ENCODE assay signal across 25 cellular contexts in genomic region chr1:22071511-22071910, GRCh38. TPM values are rescaled to one million over a fixed set of nuclear protein-coding genes. Genes with fewer than 3 reads are reported as not detected.
DNase-seq lines count a peak whose midpoint lies in the region; ATAC-seq and TF ChIP-seq lines count a peak whose summit lies in the region.
"Had no signal": no experiment of that assay in that cellular context is flagged by ENCODE, and none has a peak within 500 bp of the region (broad histone marks: within the 10 kb centered on the region; RNA-seq: fewer than 3 reads in every experiment).

No MANE protein-coding gene starts in this region.

- H3K27ac Mint-ChIP-seq in CD4-positive, CD25-positive, alpha-beta regulatory T cell = peak overlapping the region in 2 of 3 donors; percentile 55 to 60
- peak overlapping the region in 7 of 8 donors; percentile 35 to 96 (median 72) for H3K27ac Mint-ChIP-seq in CD8-positive, alpha-beta memory T cell
- peak overlapping the region; percentile 41 to 92 (median 82) for H3K27ac Mint-ChIP-seq in naive thymus-derived CD8-positive, alpha-beta T cell

- no peaks in the 10 kb centered on the region for H3K27me3 Mint-ChIP-seq in CD4-positive, CD25-positive, alpha-beta regulatory T cell
- H3K27me3 Mint-ChIP-seq in CD8-positive, alpha-beta memory T cell = no peaks in the 10 kb centered on the region
- H3K27me3 Mint-ChIP-seq in naive thymus-derived CD8-positive, alpha-beta T cell = no peaks in the 10 kb centered on the region

- H3K4me1 ChIP-seq in CD4-positive, CD25-positive, alpha-beta regulatory T cell (ENCODE audit: control insufficient read depth, insufficient read depth, low read length, poor library complexity, severe bottlenecking) = peaks cover 86% of the 10 kb centered on the region
- H3K4me1 ChIP-seq in CD8-positive, alpha-beta memory T cell (ENCODE audit: insufficient read depth, low read length) = peaks cover 82% of the 10 kb centered on the region
- H3K4me1 ChIP-seq in colonic mucosa = peaks cover 20% of the 10 kb centered on the region

- peak overlapping the region; percentile 13 to 72 (median 66) for H3K4me3 Mint-ChIP-seq in CD4-positive, CD25-positive, alpha-beta regulatory T cell
- peak overlapping the region in 6 of 7 donors; percentile 34 to 56 (median 51) for H3K4me3 Mint-ChIP-seq in CD8-positive, alpha-beta memory T cell
- peak overlapping the region; percentile 19 to 77 (median 59) for H3K4me3 Mint-ChIP-seq in naive thymus-derived CD8-positive, alpha-beta T cell

- peak overlapping the region; percentile 42 for H3K27ac ChIP-seq in CD4-positive, CD25-positive, alpha-beta regulatory T cell (ENCODE audit: insufficient read depth, low read length, poor library complexity, severe bottlenecking)
- H3K27ac ChIP-seq in CD8-positive, alpha-beta memory T cell (ENCODE audit: low read depth, low read length) = no peak overlapping the region
- no peak overlapping the region for H3K27ac ChIP-seq in colonic mucosa
- H3K27ac ChIP-seq: hepatocyte, tibial nerve had no signal

- H3K9ac ChIP-seq in colonic mucosa (ENCODE audit: low read depth in 2 of 2, low read length in 2 of 2) = no peak overlapping the region

- peaks cover 40% of the 10 kb centered on the region for H3K36me3 ChIP-seq in CD4-positive, CD25-positive, alpha-beta regulatory T cell (ENCODE audit: control insufficient read depth, insufficient read depth, low read length)
- H3K36me3 ChIP-seq in CD8-positive, alpha-beta memory T cell (ENCODE audit: insufficient read depth, low read length) = peaks cover 10% of the 10 kb centered on the region
- H3K36me3 ChIP-seq in colonic mucosa = no peaks in the 10 kb centered on the region

- CTCF ChIA-PET in CD8-positive, alpha-beta memory T cell (lab: Charles Lee) = interaction anchor here (1.0 to 2.2 kb wide), 2 partner anchors 18 to 47 kb away, joined by 3 to 6 read pairs; no protein-coding TSS in a partner anchor

- no peak for ATAC-seq in CD4-positive, CD25-positive, alpha-beta regulatory T cell (ENCODE audit: low read depth in 2 of 2)
- ATAC-seq in naive thymus-derived CD8-positive, alpha-beta T cell = no peak
- no peak for ATAC-seq in GM21717 (IDR thresholded peaks at IDR 0.05; ENCODE audit: unreplicated experiment)
- ATAC-seq: PC-3 had no signal

- peak overlapping the region; percentile 22 for H3K4me3 ChIP-seq in CD4-positive, CD25-positive, alpha-beta regulatory T cell (ENCODE audit: low read depth, low read length)
- no peak overlapping the region for H3K4me3 ChIP-seq in CD8-positive, alpha-beta memory T cell (ENCODE audit: low read length)
- no peak overlapping the region for H3K4me3 ChIP-seq in colonic mucosa
- H3K4me3 ChIP-seq: hepatocyte, lung, tibial nerve had no signal

- POLR2A ChIA-PET in CD8-positive, alpha-beta memory T cell (lab: Charles Lee) = no interaction called here
- POLR2A ChIA-PET in naive thymus-derived CD8-positive, alpha-beta T cell (lab: Charles Lee) = interaction anchor here (0.7 to 1.5 kb wide), 3 partner anchors 7 to 47 kb away, joined by 6 to 7 read pairs (median 7); no protein-coding TSS in a partner anchor

- no peaks in the 10 kb centered on the region for H3K9me3 ChIP-seq in CD4-positive, CD25-positive, alpha-beta regulatory T cell (ENCODE audit: control insufficient read depth in 2 of 2, low read length in 2 of 2)
- no peaks in the 10 kb centered on the region for H3K9me3 ChIP-seq in CD8-positive, alpha-beta memory T cell (ENCODE audit: low read length)
- H3K9me3 ChIP-seq in colonic mucosa = no peaks in the 10 kb centered on the region
- H3K9me3 ChIP-seq: tibial nerve had no signal

- TF ChIP-seq CTCF in colonic mucosa (IDR thresholded peaks at IDR 0.05) = no peak

- H3K27me3 ChIP-seq in CD4-positive, CD25-positive, alpha-beta regulatory T cell (ENCODE audit: control insufficient read depth, insufficient read depth, low read length) = no peaks in the 10 kb centered on the region
- no peaks in the 10 kb centered on the region for H3K27me3 ChIP-seq in CD8-positive, alpha-beta memory T cell (ENCODE audit: insufficient read depth, low read length, poor library complexity, severe bottlenecking)
- H3K27me3 ChIP-seq in colonic mucosa = no peaks in the 10 kb centered on the region
- H3K27me3 ChIP-seq: hepatocyte, tibial nerve had no signal

- peaks cover 50 to 92% (median 70%) of the 10 kb centered on the region in 4 donors for H3K4me1 Mint-ChIP-seq in CD4-positive, CD25-positive, alpha-beta regulatory T cell
- peaks cover 74 to 89% (median 84%) of the 10 kb centered on the region in 3 donors for H3K4me1 Mint-ChIP-seq in CD8-positive, alpha-beta memory T cell
- H3K4me1 Mint-ChIP-seq in naive thymus-derived CD8-positive, alpha-beta T cell = peaks cover 41 to 91% (median 86%) of the 10 kb centered on the region in 4 donors

- no peak for DNase-seq in CD4-positive, CD25-positive, alpha-beta regulatory T cell
- DNase-seq in CD8-positive, alpha-beta memory T cell = no peak
- DNase-seq in amniotic epithelial cell (ENCODE audit: low read depth) = peak; percentile 75
- no peak for DNase-seq in naive thymus-derived CD8-positive, alpha-beta T cell
- no peak for DNase-seq in colonic mucosa
- no peak for DNase-seq in EL
- DNase-seq: activated CD4-positive, alpha-beta T cell treated with anti-CD3 and anti-CD28 coated beads, Interleukin-2, amount 50 U/mL, for 48 hours; activated T-cell treated with anti-CD3 and anti-CD28 coated beads, Interleukin-2, amount 50 U/mL, for 1 hour; DMS79; foreskin fibroblast; GOT3; islet precursor cell; KG1; NCI-H1048; NCI-H1930; NCI-H226; NCI-H82; PC-3; SHP77; stimulated activated naive CD4-positive, alpha-beta T cell; T-helper 1 cell had no signal

- peaks cover 49% of the 10 kb centered on the region for H3K36me3 Mint-ChIP-seq in CD4-positive, CD25-positive, alpha-beta regulatory T cell
- H3K36me3 Mint-ChIP-seq in CD8-positive, alpha-beta memory T cell = peaks cover 9 to 65% (median 12%) of the 10 kb centered on the region in 3 donors
- peaks cover 6 to 80% (median 24%) of the 10 kb centered on the region in 3 donors for H3K36me3 Mint-ChIP-seq in naive thymus-derived CD8-positive, alpha-beta T cell

- intact Hi-C loops in colonic mucosa (cut with DNase I) = no loop called here

- peaks cover 0 to 1% (median 0%) of the 10 kb centered on the region in 7 donors for H3K9me3 Mint-ChIP-seq in CD4-positive, CD25-positive, alpha-beta regulatory T cell
- H3K9me3 Mint-ChIP-seq in CD8-positive, alpha-beta memory T cell = no peaks in the 10 kb centered on the region
- H3K9me3 Mint-ChIP-seq in naive thymus-derived CD8-positive, alpha-beta T cell = peaks cover 0 to 2% (median 0%) of the 10 kb centered on the region in 9 donors

RNA-seq across cellular contexts. Expression of gene CDC42, which starts 19.0 kb away (rescaled TPM):
- 376 TPM for total RNA-seq in CD4-positive, CD25-positive, alpha-beta regulatory T cell
- 100 to 1,000 TPM; 290 to 513 (median 434) TPM for polyA plus RNA-seq in CD4-positive, CD25-positive, alpha-beta regulatory T cell
- 100 to 1,000 TPM; 317 to 347 TPM for total RNA-seq in CD8-positive, alpha-beta memory T cell
- polyA plus RNA-seq in CD8-positive, alpha-beta memory T cell = 294 TPM
- 100 to 1,000 TPM; 229 to 239 TPM for total RNA-seq in naive thymus-derived CD8-positive, alpha-beta T cell
- 100 to 1,000 TPM; 236 to 472 (median 393) TPM for polyA plus RNA-seq in naive thymus-derived CD8-positive, alpha-beta T cell
- total RNA-seq in colonic mucosa = 100 to 1,000 TPM; 264 to 345 TPM
